ENCODE assay signal across 1 cellular context in genomic region chr1:201499795-201500669, GRCh38.
TF ChIP-seq lines count a peak whose summit lies in the region.

No MANE protein-coding gene starts in this region.

TF ChIP-seq in K562, 482 proteins besides CTCF, POLR2A, EP300 and RAD21:
- TF ChIP-seq ELK3 (CRISPR knock-in tag; IDR thresholded peaks at IDR 0.05): no peak
- no peak for TF ChIP-seq TRIM24 (IDR thresholded peaks at IDR 0.05)
- TF ChIP-seq E2F5 (CRISPR knock-in tag; IDR thresholded peaks at IDR 0.05): no peak
- TF ChIP-seq HDAC3 (IDR thresholded peaks at IDR 0.05; ENCODE audit: borderline replicate concordance, partially characterized antibody): no peak
- TF ChIP-seq ZSCAN29 (IDR thresholded peaks at IDR 0.05): no peak
- no peak for TF ChIP-seq HMBOX1 (IDR thresholded peaks at IDR 0.05)
- no peak for TF ChIP-seq POLR2AphosphoS5 (IDR thresholded peaks at IDR 0.05; ENCODE audit: control insufficient read depth, insufficient read depth, low read depth, low read length)
- TF ChIP-seq MCM5 (IDR thresholded peaks at IDR 0.05; ENCODE audit: low read depth): no peak
- no peak for TF ChIP-seq BRD4 (IDR thresholded peaks at IDR 0.05)
- TF ChIP-seq NONO (IDR thresholded peaks at IDR 0.05; ENCODE audit: low read depth in 2 of 2, low read length in 1 of 2): no peak
- no peak for TF ChIP-seq SMAD3 (CRISPR knock-in tag; conservative IDR thresholded peaks at IDR 0.05)
- no peak for TF ChIP-seq ZBTB8A (IDR thresholded peaks at IDR 0.05; ENCODE audit: partially characterized antibody)
- TF ChIP-seq ZNF76 (CRISPR knock-in tag; IDR thresholded peaks at IDR 0.05; ENCODE audit: borderline replicate concordance): no peak
- TF ChIP-seq HLTF (IDR thresholded peaks at IDR 0.05): no peak
- no peak for TF ChIP-seq SREBF2 (CRISPR knock-in tag; IDR thresholded peaks at IDR 0.05)
- TF ChIP-seq CLOCK (CRISPR knock-in tag; IDR thresholded peaks at IDR 0.05; ENCODE audit: borderline replicate concordance): no peak
- TF ChIP-seq MBD1 (CRISPR knock-in tag; IDR thresholded peaks at IDR 0.05): no peak
- TF ChIP-seq HMGN3 (IDR thresholded peaks at IDR 0.05; ENCODE audit: borderline replicate concordance, extremely low read depth, insufficient read length, low read depth, low read length): no peak
- no peak for TF ChIP-seq ZNF143 (CRISPR knock-in tag; IDR thresholded peaks at IDR 0.05)
- TF ChIP-seq POLR3A (IDR thresholded peaks at IDR 0.05; ENCODE audit: borderline replicate concordance, extremely low read depth, insufficient read depth, insufficient read length): no peak
- TF ChIP-seq DPF2 (IDR thresholded peaks at IDR 0.05): no peak
- peak; percentile 59 for TF ChIP-seq ZFP36 (IDR thresholded peaks at IDR 0.05; ENCODE audit: low read depth, low read length, partially characterized antibody)
- no peak for TF ChIP-seq ZNF398 (CRISPR knock-in tag; IDR thresholded peaks at IDR 0.05)
- TF ChIP-seq ETS2 (tag; IDR thresholded peaks at IDR 0.05; ENCODE audit: borderline replicate concordance, poor library complexity, severe bottlenecking): no peak
- TF ChIP-seq PRMT5 (CRISPR knock-in tag; IDR thresholded peaks at IDR 0.05): 0 out of 2 replicates have a peak, but pooled peaks have one; percentile 31
- TF ChIP-seq HDGF (IDR thresholded peaks at IDR 0.05): no peak
- peak; percentile 81 for TF ChIP-seq BCOR (IDR thresholded peaks at IDR 0.05)
- TF ChIP-seq RBM25 (IDR thresholded peaks at IDR 0.05; ENCODE audit: low read depth, low read length, severe bottlenecking): peak; percentile 73
- TF ChIP-seq PHF21A (IDR thresholded peaks at IDR 0.05; ENCODE audit: borderline replicate concordance, low read depth): no peak
- TF ChIP-seq SNIP1 (IDR thresholded peaks at IDR 0.05; ENCODE audit: low read depth): no peak
- TF ChIP-seq MGA (IDR thresholded peaks at IDR 0.05): no peak
- no peak for TF ChIP-seq MAFG (tag; conservative IDR thresholded peaks at IDR 0.05)
- no peak for TF ChIP-seq CBX3 (IDR thresholded peaks at IDR 0.05; ENCODE audit: borderline replicate concordance in 1 of 2, low read length in 2 of 2)
- no peak for TF ChIP-seq POLR2H (tag; IDR thresholded peaks at IDR 0.05; ENCODE audit: low read depth)
